Comparison of ENCODE assay signal across 4 cellular contexts in the genomic region with DNA sequence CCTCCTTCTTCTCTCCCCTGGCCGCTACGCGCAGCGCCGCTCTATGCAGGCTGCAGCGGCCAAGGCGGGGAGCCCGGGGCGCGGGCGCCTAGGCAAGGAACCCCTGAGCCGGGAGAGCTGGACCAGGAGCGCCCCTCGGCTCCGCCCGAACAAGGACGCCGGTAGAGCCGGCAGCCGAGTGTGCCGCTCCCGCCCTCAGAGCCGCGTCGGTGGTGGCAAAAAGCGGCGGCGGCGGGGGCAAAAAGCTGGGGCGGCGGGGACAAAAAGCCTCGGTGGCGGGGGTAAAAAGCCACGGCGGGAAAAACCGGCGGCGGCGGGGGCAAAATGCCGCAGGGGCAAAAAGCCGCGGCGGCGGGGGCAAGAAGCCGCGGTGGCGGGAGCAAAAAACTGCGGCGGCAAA. TPM values are rescaled to one million over a fixed set of nuclear protein-coding genes. Genes with fewer than 3 reads are reported as not detected.
"Had no signal": no experiment of that assay in that cellular context is flagged by ENCODE, and none has a peak within 500 bp of the region (broad histone marks: within the 10 kb centered on the region; RNA-seq: fewer than 3 reads in every experiment).

No MANE protein-coding gene starts in this region.

RNA-seq across cellular contexts. Expression of a gene that starts 25.1 kb away (rescaled TPM):
- total RNA-seq: HepG2, HT-29, IMR-90 had no signal
- polyA plus RNA-seq: HepG2, IgD-negative memory B cell, IMR-90 had no signal
